Comparison of ENCODE assay signal across 28 cellular contexts in genomic region chr1:92655197-92655801, GRCh38.
"Had no signal": no experiment of that assay in that cellular context is flagged by ENCODE, and none has a peak within 500 bp of the region (broad histone marks: within the 10 kb centered on the region; RNA-seq: fewer than 3 reads in every experiment).

No MANE protein-coding gene starts in this region.

- H3K4me1 ChIP-seq: esophagus muscularis mucosa, pancreas, prostate gland, sigmoid colon, suprapubic skin, tibial artery, upper lobe of right lung had no signal

- ATAC-seq: left colon; naive thymus-derived CD8-positive, alpha-beta T cell; pancreas; stimulated activated naive B cell treated with anti-CD40 and anti-IgM and Interleukin-4, amounts not matched to agents 10 μg/mL and 1 μg/mL and 100 μg/mL, for 72 hours; upper lobe of right lung had no signal

- H3K27me3 ChIP-seq: esophagus muscularis mucosa, pancreas, sigmoid colon, suprapubic skin, tibial artery, upper lobe of right lung had no signal

- H3K9me3 ChIP-seq: pancreas, prostate gland had no signal

- H3K36me3 ChIP-seq: prostate gland had no signal

- DNase-seq: activated CD4-positive, alpha-beta T cell treated with anti-CD3 and anti-CD28 coated beads for 4 hours; activated CD4-positive, alpha-beta T cell treated with anti-CD3 and anti-CD28 coated beads, Interleukin-2, amount 50 U/mL, for 4 hours; activated effector memory CD4-positive, alpha-beta T cell treated with anti-CD3 and anti-CD28 coated beads, Interleukin-2, amount 50 U/mL, for 16 hours; activated naive CD4-positive, alpha-beta T cell treated with anti-CD3 and anti-CD28 coated beads for 36 hours; activated naive CD8-positive, alpha-beta T cell treated with anti-CD3 and anti-CD28 coated beads for 36 hours; amniotic stem cell; caudate nucleus; endodermal cell; head of caudate nucleus; hypothalamus; immature natural killer cell; kidney; left colon; mammary epithelial cell; midbrain; naive thymus-derived CD8-positive, alpha-beta T cell; nucleus accumbens; pancreas; retina; sigmoid colon; stimulated activated CD4-positive, alpha-beta T cell treated with anti-CD3 and anti-CD28 coated beads, Interleukin-1b, Interleukin-23, amount 100 ng/mL, for 48 hours; stimulated activated naive B cell treated with anti-CD40 and anti-IgM and Interleukin-4, amounts not matched to agents 10 μg/mL and 1 μg/mL and 100 μg/mL, for 72 hours; tibial artery; upper lobe of right lung had no signal

- H3K4me3 ChIP-seq: esophagus muscularis mucosa, pancreas, prostate gland, sigmoid colon, smooth muscle cell, suprapubic skin, tibial artery, upper lobe of right lung had no signal

- H3K27ac ChIP-seq: esophagus muscularis mucosa, pancreas, prostate gland, sigmoid colon, suprapubic skin, tibial artery, upper lobe of right lung had no signal
